ENCODE assay signal across 13 cellular contexts in genomic region chr11:72206794-72207193, GRCh38. TPM values are rescaled to one million over a fixed set of nuclear protein-coding genes. Genes with fewer than 3 reads are reported as not detected.
"Had no signal": no experiment of that assay in that cellular context is flagged by ENCODE, and none has a peak within 500 bp of the region (broad histone marks: within the 10 kb centered on the region; RNA-seq: fewer than 3 reads in every experiment).

No MANE protein-coding gene starts in this region.

RNA-seq across cellular contexts. Expression of gene FOLR2, which starts 9.8 kb away (rescaled TPM):
- total RNA-seq: activated CD4-positive, alpha-beta memory T cell treated with anti-CD3 and anti-CD28 coated beads for 36 hours; activated CD4-positive, alpha-beta T cell treated with anti-CD3 and anti-CD28 coated beads, Interleukin-2, amount 10 ng/mL, durations not matched to agents 24 days and 14 days; activated CD8-positive, alpha-beta T cell treated with anti-CD3 and anti-CD28 coated beads for 36 hours; activated naive CD4-positive, alpha-beta T cell treated with anti-CD3 and anti-CD28 coated beads for 36 hours; activated naive CD4-positive, alpha-beta T cell treated with anti-CD3 and anti-CD28 coated beads, Interleukin-2, amount 50 U/mL, for 72 hours; activated naive CD8-positive, alpha-beta T cell treated with anti-CD3 and anti-CD28 coated beads for 36 hours; activated T-helper 2 cell treated with anti-CD3 and anti-CD28 coated beads, Interferon-gamma antibody, Interleukin-2, Interleukin-4, amounts not matched to agents 10 μg/mL and 5 μg/mL and 100 μg/mL, durations not matched to agents 14 hours and 24 hours and 36 hours; astrocyte had no signal

RNA-seq across cellular contexts. Expression of gene FOLR1, which starts 14.9 kb away (rescaled TPM):
- total RNA-seq: activated B cell treated with CpG ODN at 0.5 μM for 24 hours; activated CD4-positive, alpha-beta memory T cell treated with anti-CD3 and anti-CD28 coated beads for 36 hours; activated CD4-positive, alpha-beta T cell treated with anti-CD3 and anti-CD28 coated beads, Interleukin-2, amount 10 ng/mL, durations not matched to agents 24 days and 14 days; activated CD8-positive, alpha-beta T cell treated with anti-CD3 and anti-CD28 coated beads for 36 hours; activated naive CD4-positive, alpha-beta T cell treated with anti-CD3 and anti-CD28 coated beads for 36 hours; activated naive CD4-positive, alpha-beta T cell treated with anti-CD3 and anti-CD28 coated beads, Interleukin-2, amount 50 U/mL, for 72 hours; activated naive CD8-positive, alpha-beta T cell treated with anti-CD3 and anti-CD28 coated beads for 36 hours; activated T-helper 2 cell treated with anti-CD3 and anti-CD28 coated beads, Interferon-gamma antibody, Interleukin-2, Interleukin-4, amounts not matched to agents 10 μg/mL and 5 μg/mL and 100 μg/mL, durations not matched to agents 14 hours and 24 hours and 36 hours; aorta had no signal
- polyA plus RNA-seq: aorta had no signal

RNA-seq across cellular contexts. Expression of gene PHOX2A, which starts 37.2 kb away (rescaled TPM):
- total RNA-seq: activated B cell treated with CpG ODN at 0.5 μM for 24 hours; activated CD4-positive, alpha-beta memory T cell treated with anti-CD3 and anti-CD28 coated beads for 36 hours; activated CD4-positive, alpha-beta T cell treated with anti-CD3 and anti-CD28 coated beads, Interleukin-2, amount 10 ng/mL, durations not matched to agents 24 days and 14 days; activated CD8-positive, alpha-beta T cell treated with anti-CD3 and anti-CD28 coated beads for 36 hours; activated naive CD4-positive, alpha-beta T cell treated with anti-CD3 and anti-CD28 coated beads for 36 hours; activated naive CD4-positive, alpha-beta T cell treated with anti-CD3 and anti-CD28 coated beads, Interleukin-2, amount 50 U/mL, for 72 hours; activated naive CD8-positive, alpha-beta T cell treated with anti-CD3 and anti-CD28 coated beads for 36 hours; activated T-helper 2 cell treated with anti-CD3 and anti-CD28 coated beads, Interferon-gamma antibody, Interleukin-2, Interleukin-4, amounts not matched to agents 10 μg/mL and 5 μg/mL and 100 μg/mL, durations not matched to agents 14 hours and 24 hours and 36 hours; aorta; astrocyte; body of pancreas; breast epithelium; cardiac septum had no signal
- polyA plus RNA-seq: aorta had no signal
